Comparison of ENCODE assay signal across 7 cellular contexts in genomic region chr19:11138659-11139526, GRCh38. TPM values are rescaled to one million over a fixed set of nuclear protein-coding genes. Genes with fewer than 3 reads are reported as not detected.
A peak's percentile ranks its signal among the peaks of the same experiment; 100 is the strongest.
DNase-seq lines count a peak whose midpoint lies in the region; ATAC-seq and TF ChIP-seq lines count a peak whose summit lies in the region.

No MANE protein-coding gene starts in this region.

- no peak for TF ChIP-seq RAD21 in neural cell (conservative IDR thresholded peaks at IDR 0.05)

- H3K27ac ChIP-seq in SK-N-MC (peak overlapping the region; percentile 42), neural cell (ENCODE audit: low read length) (no peak overlapping the region)

- no peaks in the 10 kb centered on the region for H3K9me3 ChIP-seq in SK-N-MC (ENCODE audit: low read depth, low read length)
- no peaks in the 10 kb centered on the region for H3K9me3 ChIP-seq in neural cell (ENCODE audit: low read length)

- H3K27me3 ChIP-seq in neural cell (ENCODE audit: insufficient read depth, low read depth, low read length) = no peaks in the 10 kb centered on the region

- no peaks in the 10 kb centered on the region for H4K20me1 ChIP-seq in neural cell (ENCODE audit: insufficient read depth)

- no peaks in the 10 kb centered on the region for H3K9me2 ChIP-seq in neural cell (ENCODE audit: insufficient read depth, low read length)

- DNase-seq in HCEC 1CT (peak; percentile 87), SK-N-MC (ENCODE audit: low read depth, low spot score) (no peak), fibroblast of gingiva (ENCODE audit: low read depth) (peak; percentile 77)

- H3K36me3 ChIP-seq in SK-N-MC (ENCODE audit: insufficient read depth, low read length) (no peaks in the 10 kb centered on the region), neural cell (ENCODE audit: insufficient read depth, low read length) (no peaks in the 10 kb centered on the region)

- no peak overlapping the region for H2AFZ ChIP-seq in neural cell (ENCODE audit: low read depth, low read length)

- no peaks in the 10 kb centered on the region for H3F3A ChIP-seq in neural cell (ENCODE audit: insufficient read depth, low read length, poor library complexity, severe bottlenecking)

- H3K4me3 ChIP-seq in SK-N-MC (peak overlapping the region; percentile 12), neural cell (ENCODE audit: low read length) (no peak overlapping the region)

- no peak for TF ChIP-seq CTCF in neural cell (IDR thresholded peaks at IDR 0.05; ENCODE audit: poor library complexity, severe bottlenecking)

- no peaks in the 10 kb centered on the region for H3K79me2 ChIP-seq in neural cell (replicated peaks; ENCODE audit: insufficient read depth, low read length)

- no peak for ATAC-seq in GM18502 (IDR thresholded peaks at IDR 0.05; ENCODE audit: poor library complexity, unreplicated experiment)
- ATAC-seq in HG02970 (IDR thresholded peaks at IDR 0.05; ENCODE audit: low FRiP score, unreplicated experiment) = no peak
- no peak for ATAC-seq in HG02763 (IDR thresholded peaks at IDR 0.05; ENCODE audit: unreplicated experiment)

- no peak overlapping the region for H3K4me2 ChIP-seq in neural cell (ENCODE audit: low read length)

- no peak for TF ChIP-seq EP300 in neural cell (conservative IDR thresholded peaks at IDR 0.05; ENCODE audit: poor library complexity, severe bottlenecking)

- H3K9ac ChIP-seq in SK-N-MC (ENCODE audit: insufficient read length) = no peak overlapping the region
- peak overlapping the region; percentile 37 for H3K9ac ChIP-seq in neural cell (ENCODE audit: low read length)

TF ChIP-seq in neural cell, 6 proteins besides CTCF, POLR2A, EP300 and RAD21:
- no peak for TF ChIP-seq POLR2AphosphoS5 (IDR thresholded peaks at IDR 0.05)
- no peak for TF ChIP-seq SMC3 (conservative IDR thresholded peaks at IDR 0.05; ENCODE audit: poor library complexity)
- TF ChIP-seq REST (IDR thresholded peaks at IDR 0.05; ENCODE audit: borderline replicate concordance) = no peak
- no peak for TF ChIP-seq EZH2 (IDR thresholded peaks at IDR 0.05; ENCODE audit: borderline replicate concordance, insufficient read depth, low read length, poor library complexity, severe bottlenecking)
- TF ChIP-seq MXI1 (conservative IDR thresholded peaks at IDR 0.05; ENCODE audit: poor library complexity, severe bottlenecking) = no peak
- TF ChIP-seq TAF1 (IDR thresholded peaks at IDR 0.05; ENCODE audit: low read depth) = no peak
TF ChIP-seq in neural cell: peak in this region for 0.

RNA-seq across cellular contexts. Expression of gene SPC24, which starts 16.7 kb away (rescaled TPM):
- polyA plus RNA-seq in neural cell = 0.40 and 2.5 TPM in 2 replicates
- 1.7 and 2.2 TPM in 2 replicates for polyA minus RNA-seq in neural cell

RNA-seq across cellular contexts. Expression of gene LDLR, which starts 49.6 kb away (rescaled TPM):
- 23.2 and 26.4 TPM in 2 replicates for polyA plus RNA-seq in neural cell
- polyA minus RNA-seq in neural cell = 66.4 and 70.8 TPM in 2 replicates

RNA-seq across cellular contexts. Expression of gene KANK2, which starts 58.5 kb away (rescaled TPM):
- 0.25 and 0.26 TPM in 2 replicates for polyA plus RNA-seq in neural cell
- polyA minus RNA-seq in neural cell = 1.4 and 1.7 TPM in 2 replicates
